ENCODE assay signal across 8 cellular contexts in genomic region chr19:19597809-19598306, GRCh38.
DNase-seq lines count a peak whose midpoint lies in the region; ATAC-seq and TF ChIP-seq lines count a peak whose summit lies in the region.

No MANE protein-coding gene starts in this region.

- peak; percentile 61 for ATAC-seq in GM21737 (IDR thresholded peaks at IDR 0.05; ENCODE audit: unreplicated experiment)
- ATAC-seq in SK-N-SH treated with all-trans-retinoic acid at 6 μM for 48 hours: no peak

- TF ChIP-seq POLR2A in erythroblast (IDR thresholded peaks at IDR 0.05; ENCODE audit: low read length): no peak

- DNase-seq in GM10266 (ENCODE audit: extremely low spot score) (peak; percentile 64), T follicular helper cell (ENCODE audit: low read depth) (peak; percentile 41), T1000 (lab: John Stamatoyannopoulos, UW) (no peak), erythroblast (lab: John Stamatoyannopoulos, UW) (no peak), NOMO-1 treated with dmso at 0.1 percent for 144 hours (lab: John Stamatoyannopoulos, UW; ENCODE audit: unreplicated experiment) (no peak)
- DNase-seq in effector CD4-positive, alpha-beta T cell: peak; percentile 62

- TF ChIP-seq CTCF in GM10266 (IDR thresholded peaks at IDR 0.05; ENCODE audit: control insufficient read depth, insufficient read depth, low read depth, missing control alignments): no peak

TF ChIP-seq in SK-N-SH treated with all-trans-retinoic acid at 6 μM for 48 hours, 23 proteins besides CTCF, POLR2A, EP300 and RAD21:
- TF ChIP-seq, protein P1, sequence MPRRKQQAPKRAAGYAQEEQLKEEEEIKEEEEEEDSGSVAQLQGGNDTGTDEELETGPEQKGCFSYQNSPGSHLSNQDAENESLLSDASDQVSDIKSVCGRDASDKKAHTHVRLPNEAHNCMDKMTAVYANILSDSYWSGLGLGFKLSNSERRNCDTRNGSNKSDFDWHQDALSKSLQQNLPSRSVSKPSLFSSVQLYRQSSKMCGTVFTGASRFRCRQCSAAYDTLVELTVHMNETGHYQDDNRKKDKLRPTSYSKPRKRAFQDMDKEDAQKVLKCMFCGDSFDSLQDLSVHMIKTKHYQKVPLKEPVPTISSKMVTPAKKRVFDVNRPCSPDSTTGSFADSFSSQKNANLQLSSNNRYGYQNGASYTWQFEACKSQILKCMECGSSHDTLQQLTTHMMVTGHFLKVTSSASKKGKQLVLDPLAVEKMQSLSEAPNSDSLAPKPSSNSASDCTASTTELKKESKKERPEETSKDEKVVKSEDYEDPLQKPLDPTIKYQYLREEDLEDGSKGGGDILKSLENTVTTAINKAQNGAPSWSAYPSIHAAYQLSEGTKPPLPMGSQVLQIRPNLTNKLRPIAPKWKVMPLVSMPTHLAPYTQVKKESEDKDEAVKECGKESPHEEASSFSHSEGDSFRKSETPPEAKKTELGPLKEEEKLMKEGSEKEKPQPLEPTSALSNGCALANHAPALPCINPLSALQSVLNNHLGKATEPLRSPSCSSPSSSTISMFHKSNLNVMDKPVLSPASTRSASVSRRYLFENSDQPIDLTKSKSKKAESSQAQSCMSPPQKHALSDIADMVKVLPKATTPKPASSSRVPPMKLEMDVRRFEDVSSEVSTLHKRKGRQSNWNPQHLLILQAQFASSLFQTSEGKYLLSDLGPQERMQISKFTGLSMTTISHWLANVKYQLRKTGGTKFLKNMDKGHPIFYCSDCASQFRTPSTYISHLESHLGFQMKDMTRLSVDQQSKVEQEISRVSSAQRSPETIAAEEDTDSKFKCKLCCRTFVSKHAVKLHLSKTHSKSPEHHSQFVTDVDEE (CRISPR knock-in tag; IDR thresholded peaks at IDR 0.05): no peak
- TF ChIP-seq ZNF8 (CRISPR knock-in tag; IDR thresholded peaks at IDR 0.05) (no peak), GLIS3 (CRISPR knock-in tag; IDR thresholded peaks at IDR 0.05) (no peak), CSDC2 (CRISPR knock-in tag; IDR thresholded peaks at IDR 0.05) (no peak)

Comparison
In these comparisons a context has a peak if more than half of its experiments do, and no peak if none do; other contexts are left out.
1. DNase-seq: peak in GM10266 (single experiment), T follicular helper cell (single experiment) and effector CD4-positive, alpha-beta T cell (single experiment); none in T1000 (single experiment), erythroblast (0 of 2) and NOMO-1 treated with dmso at 0.1 percent for 144 hours (single experiment).